Comparison of ENCODE assay signal across 25 cellular contexts in the genomic region with DNA sequence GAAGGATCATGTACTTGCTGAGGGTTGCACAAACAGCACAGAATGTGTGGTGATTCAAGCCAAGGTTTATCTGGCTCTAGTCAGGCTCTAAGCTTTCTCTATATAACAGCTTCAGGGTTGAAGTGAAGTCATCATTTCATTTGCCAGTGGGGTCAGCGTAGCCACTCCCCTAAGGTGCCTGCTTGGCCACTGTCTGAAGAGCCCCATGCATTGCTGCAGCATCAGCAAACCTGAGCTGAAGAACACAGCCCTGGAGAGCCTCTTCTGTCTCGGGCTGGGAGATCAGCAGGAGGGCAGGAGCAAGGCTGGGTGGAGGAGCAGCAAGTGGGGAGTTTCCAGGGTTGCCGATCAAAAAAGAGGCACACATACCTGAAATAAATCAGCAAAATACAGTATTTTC.
DNase-seq lines count a peak whose midpoint lies in the region; ATAC-seq and TF ChIP-seq lines count a peak whose summit lies in the region.
"Had no signal": no experiment of that assay in that cellular context is flagged by ENCODE, and none has a peak within 500 bp of the region (broad histone marks: within the 10 kb centered on the region; RNA-seq: fewer than 3 reads in every experiment).

No MANE protein-coding gene starts in this region.

- H4K20me1 ChIP-seq in KMS-11 (ENCODE audit: insufficient read depth): no peaks in the 10 kb centered on the region

- H3K4me3 Mint-ChIP-seq in glutamatergic neuron (ENCODE audit: unreplicated experiment): no peak overlapping the region
- no peak overlapping the region for H3K4me3 Mint-ChIP-seq in activated T-cell treated with anti-CD3 and anti-CD28 coated beads, Interleukin-2, amount 50 U/mL, for 4 hours
- H3K4me3 Mint-ChIP-seq: activated CD8-positive, alpha-beta T cell treated with anti-CD3 and anti-CD28 coated beads for 36 hours had no signal

- peak overlapping the region; percentile 62 for H3K27ac ChIP-seq in KMS-11
- H3K27ac ChIP-seq: adrenal gland, brain microvascular endothelial cell, C4-2B, esophagus muscularis mucosa, uterus had no signal

- H3K4me2 ChIP-seq in KMS-11: peak overlapping the region; percentile 83

- H3K36me3 Mint-ChIP-seq in glutamatergic neuron (ENCODE audit: unreplicated experiment): no peaks in the 10 kb centered on the region
- no peaks in the 10 kb centered on the region for H3K36me3 Mint-ChIP-seq in activated T-cell treated with anti-CD3 and anti-CD28 coated beads, Interleukin-2, amount 50 U/mL, for 4 hours (ENCODE audit: insufficient read depth)

- H3K27me3 Mint-ChIP-seq in glutamatergic neuron (ENCODE audit: unreplicated experiment): no peaks in the 10 kb centered on the region
- peaks cover 12% of the 10 kb centered on the region for H3K27me3 Mint-ChIP-seq in activated T-cell treated with anti-CD3 and anti-CD28 coated beads, Interleukin-2, amount 50 U/mL, for 4 hours (ENCODE audit: low read depth)

- no peak overlapping the region for H3K27ac Mint-ChIP-seq in glutamatergic neuron (ENCODE audit: unreplicated experiment)
- H3K27ac Mint-ChIP-seq: activated CD8-positive, alpha-beta T cell treated with anti-CD3 and anti-CD28 coated beads for 36 hours had no signal

- no peak for TF ChIP-seq CTCF in KMS-11 (conservative IDR thresholded peaks at IDR 0.05; ENCODE audit: low read depth, low read length)
- TF ChIP-seq CTCF in glutamatergic neuron (IDR thresholded peaks at IDR 0.05; ENCODE audit: partially characterized antibody, unreplicated experiment): no peak

- DNase-seq in glutamatergic neuron (peak; percentile 21), NCI-H2107 treated with DMSO at 0.1 percent for 48 hours (lab: John Stamatoyannopoulos, UW; ENCODE audit: unreplicated experiment) (no peak), T1000 (lab: John Stamatoyannopoulos, UW) (no peak), NCI-H1092 (lab: John Stamatoyannopoulos, UW) (no peak)
- DNase-seq in activated T-cell treated with anti-CD3 and anti-CD28 coated beads, Interleukin-2, amount 50 U/mL, for 4 hours: no peak
- DNase-seq: activated CD4-positive, CD25-positive, alpha-beta regulatory T cell treated with anti-CD3 and anti-CD28 coated beads, Interleukin-2, amount 50 U/mL, for 72 hours; activated CD8-positive, alpha-beta T cell treated with anti-CD3 and anti-CD28 coated beads for 36 hours; activated gamma-delta T cell treated with Interleukin-2 at 50 U/mL for 16 hours; activated T-cell treated with anti-CD3 and anti-CD28 coated beads for 4 hours; adrenal gland; brain microvascular endothelial cell; effector CD8-positive, alpha-beta T cell; kidney glomerular epithelial cell; NCI-H1092 treated with DMSO at 0.1 percent for 48 hours; NCI-H2171 treated with DMSO at 0.1 percent for 48 hours; NCI-H774; nucleus accumbens; SHP77; substantia nigra; uterus had no signal

- no peaks in the 10 kb centered on the region for H3K4me1 Mint-ChIP-seq in glutamatergic neuron (ENCODE audit: low read depth, unreplicated experiment)
- no peaks in the 10 kb centered on the region for H3K4me1 Mint-ChIP-seq in activated T-cell treated with anti-CD3 and anti-CD28 coated beads, Interleukin-2, amount 50 U/mL, for 4 hours (ENCODE audit: low read depth)

- H3K4me1 ChIP-seq in KMS-11 (ENCODE audit: low read depth, poor library complexity, severe bottlenecking): peaks cover 37% of the 10 kb centered on the region
- H3K4me1 ChIP-seq: adrenal gland, esophagus muscularis mucosa, uterus had no signal

- peak overlapping the region; percentile 19; the same call in 1 of the 2 replicates for H3K9ac ChIP-seq in KMS-11

- no peaks in the 10 kb centered on the region for H3K27me3 ChIP-seq in KMS-11 (ENCODE audit: insufficient read depth, low read depth)
- H3K27me3 ChIP-seq: adrenal gland, brain microvascular endothelial cell, esophagus muscularis mucosa, uterus had no signal

- no peaks in the 10 kb centered on the region for H3K9me3 Mint-ChIP-seq in glutamatergic neuron (ENCODE audit: unreplicated experiment)
- H3K9me3 Mint-ChIP-seq in activated T-cell treated with anti-CD3 and anti-CD28 coated beads, Interleukin-2, amount 50 U/mL, for 4 hours: peaks cover 4% of the 10 kb centered on the region

- H3K79me2 ChIP-seq in KMS-11 (ENCODE audit: insufficient read depth, low read depth): no peaks in the 10 kb centered on the region

- ATAC-seq in GM18498 (IDR thresholded peaks at IDR 0.05; ENCODE audit: unreplicated experiment) (peak; percentile 56), GM19324 (IDR thresholded peaks at IDR 0.05; ENCODE audit: low FRiP score, unreplicated experiment) (peak; percentile 64)
- ATAC-seq in activated T-cell treated with anti-CD3 and anti-CD28 coated beads, Interleukin-2, amount 50 U/mL, for 4 hours: no peak
- ATAC-seq: activated CD8-positive, alpha-beta T cell treated with anti-CD3 and anti-CD28 coated beads for 36 hours had no signal

- H3K4me3 ChIP-seq in KMS-11 (IDR thresholded peaks at IDR 0.05; ENCODE audit: insufficient read depth, low read depth, low read length): peak overlapping the region; percentile 47
- H3K4me3 ChIP-seq: adrenal gland, esophagus muscularis mucosa, uterus had no signal

- no peaks in the 10 kb centered on the region for H3K36me3 ChIP-seq in KMS-11 (ENCODE audit: insufficient read depth)
- H3K36me3 ChIP-seq: adrenal gland, brain microvascular endothelial cell, esophagus muscularis mucosa, uterus had no signal

- H2AFZ ChIP-seq in KMS-11 (ENCODE audit: low read depth): peak overlapping the region; percentile 61; the same call in 1 of the 2 replicates

Comparison
In these comparisons a context has a peak if more than half of its experiments do, and no peak if none do; other contexts are left out.
1. ATAC-seq: peak in GM18498 (single experiment) and GM19324 (single experiment); none in activated T-cell treated with anti-CD3 and anti-CD28 coated beads, Interleukin-2, amount 50 U/mL, for 4 hours (0 of 2).